Comparison of ENCODE assay signal across 35 cellular contexts in genomic region chr6:52055451-52055850, GRCh38. TPM values are rescaled to one million over a fixed set of nuclear protein-coding genes. Genes with fewer than 3 reads are reported as not detected.
A peak's percentile ranks its signal among the peaks of the same experiment; 100 is the strongest.
DNase-seq lines count a peak whose midpoint lies in the region; ATAC-seq and TF ChIP-seq lines count a peak whose summit lies in the region.
"Had no signal": no experiment of that assay in that cellular context is flagged by ENCODE, and none has a peak within 500 bp of the region (broad histone marks: within the 10 kb centered on the region; RNA-seq: fewer than 3 reads in every experiment).

No MANE protein-coding gene starts in this region.

- peak; percentile 23 for ATAC-seq in stimulated activated naive CD8-positive, alpha-beta T cell treated with anti-CD3 and anti-CD28 coated beads, Interleukin-15, Interleukin-2, amounts not matched to agents 100 U/mL and 50 U/mL, for 24 hours
- no peak for ATAC-seq in stimulated activated naive CD8-positive, alpha-beta T cell treated with anti-CD3 and anti-CD28 coated beads, Interleukin-15, amount 100 ng/mL, for 72 hours
- ATAC-seq: A549; CD8-positive, alpha-beta T cell had no signal

- H3K9me3 ChIP-seq in Karpas-422 (ENCODE audit: low read length) = no peaks in the 10 kb centered on the region
- no peaks in the 10 kb centered on the region for H3K9me3 ChIP-seq in SK-N-MC (ENCODE audit: low read depth, low read length)
- H3K9me3 ChIP-seq in esophagus muscularis mucosa = no peaks in the 10 kb centered on the region
- H3K9me3 ChIP-seq: A549, BE2C, BLaER1, Caco-2 had no signal

- H3K4me3 ChIP-seq in Karpas-422 (ENCODE audit: low read length) (no peak overlapping the region), SK-N-MC (no peak overlapping the region), esophagus muscularis mucosa (no peak overlapping the region)
- H3K4me3 ChIP-seq: A549; BLaER1; BLaER1 treated with 17β-estradiol and CSF1 and Interleukin-3, amounts not matched to agents 10 nM and 100 nM had no signal

- no peaks in the 10 kb centered on the region for H4K20me1 ChIP-seq in Karpas-422 (ENCODE audit: insufficient read depth, low read depth, low read length)
- H4K20me1 ChIP-seq: BLaER1; BLaER1 treated with 17β-estradiol and CSF1 and Interleukin-3, amounts not matched to agents 10 nM and 100 nM had no signal

- intact Hi-C loops in esophagus muscularis mucosa (cut with DNase I) = no loop called here

- no peak for DNase-seq in stimulated activated naive CD8-positive, alpha-beta T cell treated with anti-CD3 and anti-CD28 coated beads, Interleukin-15, Interleukin-2, amounts not matched to agents 100 U/mL and 50 U/mL, for 24 hours
- DNase-seq in stimulated activated naive CD8-positive, alpha-beta T cell treated with anti-CD3 and anti-CD28 coated beads, Interleukin-15, amount 100 ng/mL, for 72 hours = no peak
- DNase-seq in Karpas-422 (peak; percentile 2), SK-N-MC (ENCODE audit: low read depth, low spot score) (no peak), esophagus muscularis mucosa (ENCODE audit: extremely low spot score) (peak; percentile 87), A172 (ENCODE audit: low spot score) (no peak), NCI-H1694 treated with DMSO at 0.1 percent for 48 hours (lab: John Stamatoyannopoulos, UW) (no peak), activated T-cell treated with anti-CD3 and anti-CD28 coated beads for 4 hours (no peak)
- DNase-seq: 8988T; ACHN; AML-193; BE2C; C1 segment of cervical spinal cord; Caco-2; Calu3; CD4-positive, alpha-beta memory T cell; CD4-positive, alpha-beta T cell; CD4-positive, CD25-positive, alpha-beta regulatory T cell; CD8-positive, alpha-beta memory T cell; CD8-positive, alpha-beta T cell; COR-L47; DMS 273 treated with DMSO at 0.1 percent for 48 hours; DMS153; DMS53; DMS79; DMS79 treated with DMSO at 0.1 percent for 48 hours; DND-41; EL had no signal

- no peak for TF ChIP-seq CTCF in esophagus muscularis mucosa (IDR thresholded peaks at IDR 0.05)

- H3K9me2 ChIP-seq in Karpas-422 (replicated peaks; ENCODE audit: insufficient read depth, low read length) = no peaks in the 10 kb centered on the region

- H3K4me1 ChIP-seq in Karpas-422 (ENCODE audit: low read length) (peaks cover 11% of the 10 kb centered on the region), esophagus muscularis mucosa (no peaks in the 10 kb centered on the region)
- H3K4me1 ChIP-seq: A549, BE2C, Caco-2 had no signal

- no peak for TF ChIP-seq POLR2A in esophagus muscularis mucosa (IDR thresholded peaks at IDR 0.05; ENCODE audit: low read depth)

- no peak overlapping the region for H2AFZ ChIP-seq in Karpas-422 (ENCODE audit: low read length)

- H3K27ac ChIP-seq in Karpas-422 (ENCODE audit: low read length) (no peak overlapping the region), SK-N-MC (peak overlapping the region; percentile 26; the same call in 1 of the 2 replicates), esophagus muscularis mucosa (replicated peaks in 1 of 4) (no peak overlapping the region)
- H3K27ac ChIP-seq: 22Rv1; A549; BLaER1; BLaER1 treated with 17β-estradiol and CSF1 and Interleukin-3, amounts not matched to agents 10 nM and 100 nM; C4-2B had no signal

- no peak overlapping the region for H3K4me2 ChIP-seq in Karpas-422 (ENCODE audit: low read depth, low read length, poor library complexity, severe bottlenecking)
- H3K4me2 ChIP-seq: A549; BLaER1; BLaER1 treated with 17β-estradiol and CSF1 and Interleukin-3, amounts not matched to agents 10 nM and 100 nM had no signal

- 91% methylated on average over 7 of the region's 7 CpGs for WGBS in esophagus muscularis mucosa

- TF ChIP-seq EP300 in esophagus muscularis mucosa (IDR thresholded peaks at IDR 0.05) = no peak

- H3K27me3 ChIP-seq in Karpas-422 (ENCODE audit: low read length) (no peaks in the 10 kb centered on the region), esophagus muscularis mucosa (no peaks in the 10 kb centered on the region)
- H3K27me3 ChIP-seq: BE2C; BLaER1; BLaER1 treated with 17β-estradiol and CSF1 and Interleukin-3, amounts not matched to agents 10 nM and 100 nM had no signal

- no peaks in the 10 kb centered on the region for H3K4me1 Mint-ChIP-seq in stimulated activated naive CD8-positive, alpha-beta T cell treated with anti-CD3 and anti-CD28 coated beads, Interleukin-15, amount 100 ng/mL, for 72 hours
- H3K4me1 Mint-ChIP-seq: B cell; CD14-positive monocyte; CD4-positive, alpha-beta memory T cell; CD4-positive, CD25-positive, alpha-beta regulatory T cell; CD8-positive, alpha-beta memory T cell had no signal

- no peak overlapping the region for H3K27ac Mint-ChIP-seq in stimulated activated naive CD8-positive, alpha-beta T cell treated with anti-CD3 and anti-CD28 coated beads, Interleukin-15, amount 100 ng/mL, for 72 hours
- H3K27ac Mint-ChIP-seq: B cell; CD14-positive monocyte; CD4-positive, alpha-beta memory T cell; CD4-positive, alpha-beta T cell; CD8-positive, alpha-beta memory T cell; CD8-positive, alpha-beta T cell had no signal

- H3K36me3 ChIP-seq in Karpas-422 (ENCODE audit: insufficient read depth, low read length) (no peaks in the 10 kb centered on the region), SK-N-MC (ENCODE audit: insufficient read depth, low read length) (no peaks in the 10 kb centered on the region), esophagus muscularis mucosa (no peaks in the 10 kb centered on the region)
- H3K36me3 ChIP-seq: BE2C; BLaER1; BLaER1 treated with 17β-estradiol and CSF1 and Interleukin-3, amounts not matched to agents 10 nM and 100 nM had no signal

- H3K9ac ChIP-seq in Karpas-422 (ENCODE audit: low read length) = no peak overlapping the region
- H3K9ac ChIP-seq in SK-N-MC (ENCODE audit: insufficient read length) = no peak overlapping the region
- H3K9ac ChIP-seq: BLaER1; BLaER1 treated with 17β-estradiol and CSF1 and Interleukin-3, amounts not matched to agents 10 nM and 100 nM had no signal

- H3K79me2 ChIP-seq in Karpas-422 (ENCODE audit: low read length) = no peaks in the 10 kb centered on the region

- H3K4me3 Mint-ChIP-seq in stimulated activated naive CD8-positive, alpha-beta T cell treated with anti-CD3 and anti-CD28 coated beads, Interleukin-15, amount 100 ng/mL, for 72 hours = no peak overlapping the region
- H3K4me3 Mint-ChIP-seq: B cell; CD4-positive, alpha-beta memory T cell; CD4-positive, alpha-beta T cell; CD4-positive, CD25-positive, alpha-beta regulatory T cell; CD8-positive, alpha-beta memory T cell; CD8-positive, alpha-beta T cell had no signal

- no peaks in the 10 kb centered on the region for H3K9me3 Mint-ChIP-seq in stimulated activated naive CD8-positive, alpha-beta T cell treated with anti-CD3 and anti-CD28 coated beads, Interleukin-15, amount 100 ng/mL, for 72 hours
- H3K9me3 Mint-ChIP-seq: CD14-positive monocyte; CD4-positive, alpha-beta memory T cell; CD4-positive, alpha-beta T cell; CD8-positive, alpha-beta memory T cell; CD8-positive, alpha-beta T cell had no signal

- H3K27me3 Mint-ChIP-seq in stimulated activated naive CD8-positive, alpha-beta T cell treated with anti-CD3 and anti-CD28 coated beads, Interleukin-15, amount 100 ng/mL, for 72 hours = peaks cover 33% of the 10 kb centered on the region

RNA-seq across cellular contexts. Expression of gene PKHD1, which starts 32.0 kb away (rescaled TPM):
- 0.07 and 0.11 TPM in 2 replicates for total RNA-seq in Karpas-422 (2014; rRNA removed; shearing (Covaris generic); ENCODE audit: low replicate concordance)
- total RNA-seq in esophagus muscularis mucosa = under 1 TPM in 1 of 4 donors, not detected in 3; under 0.01 TPM
- total RNA-seq in A172 (2014; rRNA removed; shearing (Covaris generic)) = not detected in 2 replicates
- total RNA-seq: B cell; CD4-positive, alpha-beta memory T cell; CD8-positive, alpha-beta memory T cell; CD8-positive, alpha-beta T cell had no signal

Comparison
In these comparisons a context has a peak if more than half of its experiments do, and no peak if none do; other contexts are left out.
1. DNase-seq: peak in Karpas-422 (single experiment) and esophagus muscularis mucosa (single experiment); none in stimulated activated naive CD8-positive, alpha-beta T cell treated with anti-CD3 and anti-CD28 coated beads, Interleukin-15, Interleukin-2, amounts not matched to agents 100 U/mL and 50 U/mL, for 24 hours (single experiment), stimulated activated naive CD8-positive, alpha-beta T cell treated with anti-CD3 and anti-CD28 coated beads, Interleukin-15, amount 100 ng/mL, for 72 hours (0 of 2), SK-N-MC (single experiment), A172 (single experiment), NCI-H1694 treated with DMSO at 0.1 percent for 48 hours (single experiment) and activated T-cell treated with anti-CD3 and anti-CD28 coated beads for 4 hours (single experiment).